Comparison of ENCODE assay signal across 8 cellular contexts in genomic region chr15:48946088-48946839, GRCh38. TPM values are rescaled to one million over a fixed set of nuclear protein-coding genes. Genes with fewer than 3 reads are reported as not detected.
DNase-seq lines count a peak whose midpoint lies in the region; ATAC-seq, FAIRE-seq and TF ChIP-seq lines count a peak whose summit lies in the region.

No MANE protein-coding gene starts in this region.

- no peaks in the 10 kb centered on the region for H3K36me3 ChIP-seq in bronchial epithelial cell (ENCODE audit: control insufficient read depth, insufficient read depth, low read length)

- peaks cover 1% of the 10 kb centered on the region for H3K27me3 ChIP-seq in bronchial epithelial cell (ENCODE audit: control insufficient read depth, insufficient read depth, low read length)

- DNase-seq in H54 (ENCODE audit: insufficient read length, low spot score): peak; percentile 5
- DNase-seq in NB4 (ENCODE audit: low read depth): peak; percentile 51
- DNase-seq in bronchial epithelial cell (ENCODE audit: low read depth): peak; percentile 96
- peak; percentile 36 for DNase-seq in middle frontal gyrus (ENCODE audit: extremely low spot score, low spot score)
- DNase-seq in GM03348 (ENCODE audit: low spot score): no peak
- DNase-seq in HuH-7 (ENCODE audit: low spot score): no peak
- no peak for DNase-seq in NCI-H748 treated with DMSO at 0.1 percent for 48 hours (lab: John Stamatoyannopoulos, UW)

- TF ChIP-seq CTCF in NB4 (IDR thresholded peaks at IDR 0.05; ENCODE audit: low read depth, low read length): no peak
- no peak for TF ChIP-seq CTCF in bronchial epithelial cell (IDR thresholded peaks at IDR 0.05; ENCODE audit: insufficient read depth, low read length, severe bottlenecking)

- no peak overlapping the region for H3K4me3 ChIP-seq in NB4 (ENCODE audit: low read depth, low read length)
- H3K4me3 ChIP-seq in bronchial epithelial cell (ENCODE audit: low read depth, low read length): no peak overlapping the region

- TF ChIP-seq POLR2A in H54 (IDR thresholded peaks at IDR 0.05; ENCODE audit: low read depth, low read length) (no peak), NB4 (IDR thresholded peaks at IDR 0.05; ENCODE audit: extremely low read depth, insufficient read length) (no peak)

- no peak for ATAC-seq in GM18867 (IDR thresholded peaks at IDR 0.05; ENCODE audit: unreplicated experiment)

- FAIRE-seq in H54 (lab: Jason Lieb, UNC) (peak; percentile 15), bronchial epithelial cell (lab: Jason Lieb, UNC) (no peak)

RNA-seq across cellular contexts. Expression of gene SHC4, which starts 17.5 kb away (rescaled TPM):
- total RNA-seq in bronchial epithelial cell: under 0.01 and 0.26 TPM in 2 replicates

Comparison
In these comparisons a context has a peak if more than half of its experiments do, and no peak if none do; other contexts are left out.
1. DNase-seq: peak in H54 (single experiment), NB4 (single experiment), bronchial epithelial cell (single experiment) and middle frontal gyrus (single experiment); none in GM03348 (single experiment), HuH-7 (single experiment) and NCI-H748 treated with DMSO at 0.1 percent for 48 hours (single experiment).